Comparison of ENCODE assay signal across 8 cellular contexts in genomic region chr9:133371261-133371711, GRCh38. TPM values are rescaled to one million over a fixed set of nuclear protein-coding genes. Genes with fewer than 3 reads are reported as not detected.
DNase-seq lines count a peak whose midpoint lies in the region; ATAC-seq and TF ChIP-seq lines count a peak whose summit lies in the region.

No MANE protein-coding gene starts in this region.

- H3K4me3 ChIP-seq in Jurkat, Clone E6-1 (ENCODE audit: low read length): peak overlapping the region; percentile 47
- H3K4me3 ChIP-seq in esophagus squamous epithelium (peak overlapping the region in 1 of 4 donors; percentile 16), thyroid gland (replicated peaks in 1 of 3) (no peak overlapping the region)

- H3K36me3 ChIP-seq in esophagus squamous epithelium (peaks cover 11 to 49% (median 12%) of the 10 kb centered on the region in 3 donors), thyroid gland (peaks cover 10 to 16% of the 10 kb centered on the region in 2 donors)

- H3K9me3 ChIP-seq in esophagus squamous epithelium (no peaks in the 10 kb centered on the region), thyroid gland (no peaks in the 10 kb centered on the region)

- H3K27me3 ChIP-seq in esophagus squamous epithelium (no peaks in the 10 kb centered on the region), thyroid gland (no peaks in the 10 kb centered on the region)

- no peak for ATAC-seq in HG02885 (IDR thresholded peaks at IDR 0.05; ENCODE audit: poor library complexity, unreplicated experiment)

- H3K4me1 ChIP-seq in esophagus squamous epithelium (peaks cover 46 to 92% (median 64%) of the 10 kb centered on the region in 3 donors), thyroid gland (peaks cover 33 to 65% of the 10 kb centered on the region in 2 donors)

- WGBS in esophagus squamous epithelium, 2 donors: 35 to 44% methylated on average over 12 of the region's 12 CpGs
- 69 to 78% methylated on average over 12 of the region's 12 CpGs for WGBS in thyroid gland, 2 donors

- peak; percentile 79 for DNase-seq in Jurkat, Clone E6-1 (ENCODE audit: low read depth, low spot score)
- peak; percentile 70 for DNase-seq in activated T-cell treated with anti-CD3 and anti-CD28 coated beads for 24 hours (ENCODE audit: low read depth)
- no peak for DNase-seq in esophagus squamous epithelium (lab: John Stamatoyannopoulos, UW)
- DNase-seq in stimulated activated CD4-positive, alpha-beta T cell treated with anti-CD3 and anti-CD28 coated beads, Interleukin-4, amount 100 ng/mL, for 24 hours: peak; percentile 87
- DNase-seq in thyroid gland: no peak
- no peak for DNase-seq in islet precursor cell
- DNase-seq in cardiac septum (ENCODE audit: low spot score): no peak

- TF ChIP-seq CTCF in esophagus squamous epithelium (IDR thresholded peaks at IDR 0.05) (no peak), thyroid gland (IDR thresholded peaks at IDR 0.05) (no peak)

- intact Hi-C loops in esophagus squamous epithelium (cut with DNase I): no loop called here
- intact Hi-C loops in thyroid gland (cut with DNase I): no loop called here
- intact Hi-C loops in cardiac septum (cut with DNase I): loop anchor here (5.0 kb wide), 1 partner anchor 46 kb away; the partner anchor contains the start of gene REXO4

- TF ChIP-seq POLR2A in esophagus squamous epithelium (IDR thresholded peaks at IDR 0.05) (no peak), thyroid gland (IDR thresholded peaks at IDR 0.05) (no peak)

- H3K27ac ChIP-seq in esophagus squamous epithelium: peak overlapping the region; percentile 36 to 63 (median 46)
- H3K27ac ChIP-seq in thyroid gland: no peak overlapping the region

RNA-seq across cellular contexts. Expression of gene SURF4, which starts 4.6 kb away (rescaled TPM):
- 156 TPM for polyA plus RNA-seq in Jurkat, Clone E6-1 (2012; ENCODE audit: insufficient read depth, insufficient read length)
- total RNA-seq in esophagus squamous epithelium (100 to 1,000 TPM; 104 to 140 (median 117) TPM), thyroid gland (100 to 1,000 TPM; 165 to 253 (median 226) TPM), cardiac septum (80.2 TPM)

RNA-seq across cellular contexts. Expression of gene STKLD1, which starts 4.9 kb away (rescaled TPM):
- 1.3 TPM for polyA plus RNA-seq in Jurkat, Clone E6-1 (2012; ENCODE audit: insufficient read depth, insufficient read length)
- total RNA-seq in esophagus squamous epithelium (under 1 TPM in 1 of 4 donors, not detected in 3; 0.38 TPM), thyroid gland (1 to 10 TPM in 2 of 4 donors, not detected in 2; 1.6 to 2.2 TPM), cardiac septum (0.62 TPM)

RNA-seq across cellular contexts. Expression of gene SURF2, which starts 14.9 kb away (rescaled TPM):
- polyA plus RNA-seq in Jurkat, Clone E6-1 (2012; ENCODE audit: insufficient read depth, insufficient read length): 71.4 TPM
- total RNA-seq in esophagus squamous epithelium (10 to 100 TPM; 30.1 to 36.8 (median 33.6) TPM), thyroid gland (10 to 100 TPM; 26.2 to 42.7 (median 31.6) TPM), cardiac septum (12.5 TPM)

RNA-seq across cellular contexts. Expression of gene SURF1, which starts 15.0 kb away (rescaled TPM):
- 68.0 TPM for polyA plus RNA-seq in Jurkat, Clone E6-1 (2012; ENCODE audit: insufficient read depth, insufficient read length)
- total RNA-seq in esophagus squamous epithelium (10 to 100 TPM; 18.2 to 44.7 (median 32.0) TPM), thyroid gland (10 to 100 TPM; 51.5 to 82.7 (median 64.7) TPM), cardiac septum (58.7 TPM)

RNA-seq across cellular contexts. Expression of gene RPL7A, which starts 23.3 kb away (rescaled TPM):
- 3,453 TPM for polyA plus RNA-seq in Jurkat, Clone E6-1 (2012; ENCODE audit: insufficient read depth, insufficient read length)
- total RNA-seq in esophagus squamous epithelium (1,000 to 10,000 TPM; 1,828 to 2,553 (median 2,363) TPM), thyroid gland (1,000 to 10,000 TPM; 1,394 to 2,407 (median 1,585) TPM), cardiac septum (761 TPM)

Comparison
In these comparisons a context has a peak if more than half of its experiments do, and no peak if none do; other contexts are left out.
1. DNase-seq: peak in Jurkat, Clone E6-1 (single experiment), activated T-cell treated with anti-CD3 and anti-CD28 coated beads for 24 hours (single experiment) and stimulated activated CD4-positive, alpha-beta T cell treated with anti-CD3 and anti-CD28 coated beads, Interleukin-4, amount 100 ng/mL, for 24 hours (single experiment); none in esophagus squamous epithelium (single experiment), thyroid gland (0 of 2), islet precursor cell (single experiment) and cardiac septum (single experiment).
2. H3K27ac ChIP-seq: peak in esophagus squamous epithelium (4 of 4); none in thyroid gland (0 of 3).